Comparison of ENCODE assay signal across 17 cellular contexts in genomic region chr13:113746671-113747070, GRCh38. TPM values are rescaled to one million over a fixed set of nuclear protein-coding genes. Genes with fewer than 3 reads are reported as not detected.
DNase-seq lines count a peak whose midpoint lies in the region; FAIRE-seq and TF ChIP-seq lines count a peak whose summit lies in the region.
"Had no signal": no experiment of that assay in that cellular context is flagged by ENCODE, and none has a peak within 500 bp of the region (broad histone marks: within the 10 kb centered on the region; RNA-seq: fewer than 3 reads in every experiment).

No MANE protein-coding gene starts in this region.

- intact Hi-C loops in activated naive CD4-positive, alpha-beta T cell treated with anti-CD3 and anti-CD28 coated beads for 36 hours (cut with micrococcal nuclease), result no loop called here

- H3K4me3 Mint-ChIP-seq in astrocyte (ENCODE audit: unreplicated experiment) (peak overlapping the region; percentile 4), nephron progenitor cell (no peak overlapping the region), endothelial cell (ENCODE audit: unreplicated experiment) (no peak overlapping the region)
- no peak overlapping the region for H3K4me3 Mint-ChIP-seq in activated naive CD4-positive, alpha-beta T cell treated with anti-CD3 and anti-CD28 coated beads for 36 hours
- H3K4me3 Mint-ChIP-seq: B cell; CD4-positive, CD25-positive, alpha-beta regulatory T cell had no signal

- H3K4me1 ChIP-seq in astrocyte (ENCODE audit: insufficient read depth, low read length), result peaks cover 4% of the 10 kb centered on the region

- H4K20me1 ChIP-seq in astrocyte (ENCODE audit: insufficient read depth, low read length), result no peaks in the 10 kb centered on the region

- H2AFZ ChIP-seq in astrocyte (ENCODE audit: low read depth, low read length), result no peak overlapping the region

- no peak overlapping the region for H3K9ac ChIP-seq in astrocyte (ENCODE audit: low read length)

- no peak overlapping the region for H3K27ac ChIP-seq in astrocyte (ENCODE audit: low read depth, low read length)

- CTCF ChIA-PET in activated naive CD4-positive, alpha-beta T cell treated with anti-CD3 and anti-CD28 coated beads for 36 hours (lab: Charles Lee), result no interaction called here

- DNase-seq in NCI-H82 (lab: John Stamatoyannopoulos, UW), result peak; percentile 22
- DNase-seq in NCI-H82 treated with DMSO at 0.1 percent for 48 hours (lab: John Stamatoyannopoulos, UW; ENCODE audit: unreplicated experiment), result no peak
- DNase-seq in COR-L47 (lab: John Stamatoyannopoulos, UW), result peak; percentile 20
- no peak for DNase-seq in astrocyte (ENCODE audit: low read depth)
- no peak for DNase-seq in nephron progenitor cell
- no peak for DNase-seq in endothelial cell (ENCODE audit: low spot score)
- DNase-seq in activated CD4-positive, alpha-beta T cell treated with anti-CD3 and anti-CD28 coated beads, Interleukin-2, amount 50 U/mL, for 4 hours, result no peak
- no peak for DNase-seq in activated naive CD4-positive, alpha-beta T cell treated with anti-CD3 and anti-CD28 coated beads for 36 hours
- DNase-seq: CD4-positive, CD25-positive, alpha-beta regulatory T cell; EL; GOT3; NCI-H187; NCI-H2107; NCI-H510A; PC-3 had no signal

- no peak overlapping the region for H3K4me3 ChIP-seq in astrocyte (ENCODE audit: insufficient read depth, low read depth, low read length)

- no peaks in the 10 kb centered on the region for H3K79me2 ChIP-seq in astrocyte (ENCODE audit: insufficient read depth, low read length)

- H3K36me3 ChIP-seq in astrocyte (ENCODE audit: insufficient read depth, low read length), result no peaks in the 10 kb centered on the region

- peaks cover 6% of the 10 kb centered on the region for H3K27me3 ChIP-seq in astrocyte (ENCODE audit: insufficient read depth, low read length)

- peaks cover 9% of the 10 kb centered on the region for H3K9me3 ChIP-seq in astrocyte (ENCODE audit: insufficient read depth, low read depth, low read length)

- H3K4me1 Mint-ChIP-seq in astrocyte (ENCODE audit: low read depth, unreplicated experiment) (peaks cover 4% of the 10 kb centered on the region), nephron progenitor cell (peaks cover 30% of the 10 kb centered on the region), endothelial cell (ENCODE audit: unreplicated experiment) (no peaks in the 10 kb centered on the region)
- H3K4me1 Mint-ChIP-seq in activated naive CD4-positive, alpha-beta T cell treated with anti-CD3 and anti-CD28 coated beads for 36 hours (ENCODE audit: low read depth), result peaks cover 16% of the 10 kb centered on the region

- no peaks in the 10 kb centered on the region for H3K9me3 Mint-ChIP-seq in astrocyte (ENCODE audit: unreplicated experiment)
- H3K9me3 Mint-ChIP-seq in nephron progenitor cell, result peaks cover 11% of the 10 kb centered on the region
- H3K9me3 Mint-ChIP-seq in endothelial cell (ENCODE audit: unreplicated experiment), result no peaks in the 10 kb centered on the region
- H3K9me3 Mint-ChIP-seq in activated naive CD4-positive, alpha-beta T cell treated with anti-CD3 and anti-CD28 coated beads for 36 hours, result peaks cover 8% of the 10 kb centered on the region

- peaks cover 33% of the 10 kb centered on the region for H3K27me3 Mint-ChIP-seq in astrocyte (ENCODE audit: low read depth, unreplicated experiment)
- peaks cover 13% of the 10 kb centered on the region for H3K27me3 Mint-ChIP-seq in nephron progenitor cell (ENCODE audit: low read depth, poor library complexity)
- H3K27me3 Mint-ChIP-seq in endothelial cell (ENCODE audit: unreplicated experiment), result peaks cover 15% of the 10 kb centered on the region
- H3K27me3 Mint-ChIP-seq in activated naive CD4-positive, alpha-beta T cell treated with anti-CD3 and anti-CD28 coated beads for 36 hours (ENCODE audit: low read depth), result peaks cover 15% of the 10 kb centered on the region

- no peak overlapping the region for H3K4me2 ChIP-seq in astrocyte (ENCODE audit: low read length)

- H3K36me3 Mint-ChIP-seq in astrocyte (ENCODE audit: low read depth, unreplicated experiment) (peaks cover 4% of the 10 kb centered on the region), nephron progenitor cell (ENCODE audit: low read depth) (no peaks in the 10 kb centered on the region), endothelial cell (ENCODE audit: low read depth, unreplicated experiment) (peaks cover 10% of the 10 kb centered on the region)
- H3K36me3 Mint-ChIP-seq in activated naive CD4-positive, alpha-beta T cell treated with anti-CD3 and anti-CD28 coated beads for 36 hours (ENCODE audit: low read depth), result no peaks in the 10 kb centered on the region
- H3K36me3 Mint-ChIP-seq: CD4-positive, CD25-positive, alpha-beta regulatory T cell had no signal

- FAIRE-seq in astrocyte (lab: Jason Lieb, UNC), result no peak
- FAIRE-seq: GM12891 had no signal

- no peak for TF ChIP-seq CTCF in astrocyte (IDR thresholded peaks at IDR 0.05; ENCODE audit: insufficient read depth, low read depth, low read length)
- TF ChIP-seq CTCF in nephron progenitor cell (IDR thresholded peaks at IDR 0.05), result no peak
- TF ChIP-seq CTCF in endothelial cell (IDR thresholded peaks at IDR 0.05; ENCODE audit: unreplicated experiment), result no peak

- H3K27ac Mint-ChIP-seq in astrocyte (ENCODE audit: unreplicated experiment) (no peak overlapping the region), nephron progenitor cell (peak overlapping the region; percentile 66), endothelial cell (ENCODE audit: unreplicated experiment) (no peak overlapping the region)
- H3K27ac Mint-ChIP-seq in activated naive CD4-positive, alpha-beta T cell treated with anti-CD3 and anti-CD28 coated beads for 36 hours, result no peak overlapping the region
- H3K27ac Mint-ChIP-seq: B cell; CD4-positive, CD25-positive, alpha-beta regulatory T cell had no signal

RNA-seq across cellular contexts. Expression of gene TMEM255B, which starts 12.4 kb away (rescaled TPM):
- total RNA-seq in astrocyte (7.1 and 8.4 TPM in 2 replicates), endothelial cell (ENCODE audit: unreplicated experiment) (321 TPM)
- total RNA-seq in activated naive CD4-positive, alpha-beta T cell treated with anti-CD3 and anti-CD28 coated beads for 36 hours, result 1 to 10 TPM; 1.1 TPM

Comparison
In these comparisons a context has a peak if more than half of its experiments do, and no peak if none do; other contexts are left out.
1. DNase-seq: peak in NCI-H82 (single experiment) and COR-L47 (single experiment); none in NCI-H82 treated with DMSO at 0.1 percent for 48 hours (single experiment), astrocyte (single experiment), nephron progenitor cell (single experiment), endothelial cell (single experiment), activated CD4-positive, alpha-beta T cell treated with anti-CD3 and anti-CD28 coated beads, Interleukin-2, amount 50 U/mL, for 4 hours (0 of 2) and activated naive CD4-positive, alpha-beta T cell treated with anti-CD3 and anti-CD28 coated beads for 36 hours (single experiment).
2. RNA of gene TMEM255B, which starts 12.4 kb away (total RNA-seq): 321 TPM in endothelial cell (single experiment); 7.1 to 8.4 TPM in astrocyte and 1.1 TPM in activated naive CD4-positive, alpha-beta T cell treated with anti-CD3 and anti-CD28 coated beads for 36 hours; every median in the first group is over 10 times any median in the second.